ENCODE assay signal across 17 cellular contexts in the genomic region with DNA sequence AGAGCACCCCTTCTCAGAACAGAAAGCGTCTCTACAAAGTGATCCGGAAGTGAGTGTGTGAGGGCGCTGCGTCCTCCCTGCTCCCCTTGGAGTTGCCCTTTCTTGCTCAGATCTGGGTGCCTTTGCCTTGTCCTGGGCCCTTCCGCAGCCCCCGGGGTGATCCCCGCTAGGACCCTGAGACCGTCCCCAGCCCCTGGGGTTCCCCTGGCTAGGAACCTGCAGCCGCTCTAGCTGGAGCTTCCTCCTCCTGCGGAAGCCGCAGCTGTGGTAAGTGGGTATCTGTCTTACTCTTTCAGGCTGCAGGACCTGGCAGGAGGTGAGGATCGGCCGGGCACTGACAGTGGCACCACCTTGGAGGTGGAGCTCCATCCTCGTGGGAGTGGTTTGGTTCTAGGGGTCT.
"Had no signal": no experiment of that assay in that cellular context is flagged by ENCODE, and none has a peak within 500 bp of the region (broad histone marks: within the 10 kb centered on the region; RNA-seq: fewer than 3 reads in every experiment).

No MANE protein-coding gene starts in this region.

- H3K4me3 Mint-ChIP-seq: effector memory CD8-positive, alpha-beta T cell; immature natural killer cell; memory B cell; mesothelial cell of epicardium; natural killer cell; neural crest cell had no signal

- H3K4me1 ChIP-seq: esophagus squamous epithelium, gastroesophageal sphincter, left ventricle myocardium inferior, lower lobe of right lung, right atrium auricular region had no signal

- H3K4me3 ChIP-seq: esophagus squamous epithelium, gastroesophageal sphincter, left ventricle myocardium inferior, lower lobe of right lung, right atrium auricular region had no signal

- H3K27ac Mint-ChIP-seq: effector memory CD8-positive, alpha-beta T cell; memory B cell; mesothelial cell of epicardium; natural killer cell had no signal

- DNase-seq: effector memory CD8-positive, alpha-beta T cell; esophagus squamous epithelium; foreskin fibroblast; immature natural killer cell; left ventricle myocardium inferior; lower lobe of right lung; natural killer cell; posterior cingulate gyrus; small intestine; stimulated activated CD4-positive, alpha-beta T cell treated with anti-CD3 and anti-CD28 coated beads, Interleukin-4, amount 100 ng/mL, for 1 hour; stimulated activated naive CD4-positive, alpha-beta T cell; trophoblast cell had no signal

- H3K36me3 Mint-ChIP-seq: natural killer cell had no signal

- H3K27me3 Mint-ChIP-seq: effector memory CD8-positive, alpha-beta T cell; memory B cell had no signal

- H3K4me1 Mint-ChIP-seq: immature natural killer cell, mesothelial cell of epicardium, natural killer cell, neural crest cell had no signal

- H3K9me3 ChIP-seq: esophagus squamous epithelium, gastroesophageal sphincter, left ventricle myocardium inferior, lower lobe of right lung, right atrium auricular region had no signal

- H3K27me3 ChIP-seq: esophagus squamous epithelium, gastroesophageal sphincter, right atrium auricular region had no signal

- H3K9me3 Mint-ChIP-seq: effector memory CD8-positive, alpha-beta T cell; immature natural killer cell; memory B cell; mesothelial cell of epicardium; natural killer cell; neural crest cell had no signal

- H3K27ac ChIP-seq: esophagus squamous epithelium, gastroesophageal sphincter, left ventricle myocardium inferior, lower lobe of right lung, right atrium auricular region had no signal

- ATAC-seq: effector memory CD8-positive, alpha-beta T cell; gastroesophageal sphincter; lower lobe of right lung; natural killer cell had no signal
